ENCODE assay signal across 22 cellular contexts in the genomic region with DNA sequence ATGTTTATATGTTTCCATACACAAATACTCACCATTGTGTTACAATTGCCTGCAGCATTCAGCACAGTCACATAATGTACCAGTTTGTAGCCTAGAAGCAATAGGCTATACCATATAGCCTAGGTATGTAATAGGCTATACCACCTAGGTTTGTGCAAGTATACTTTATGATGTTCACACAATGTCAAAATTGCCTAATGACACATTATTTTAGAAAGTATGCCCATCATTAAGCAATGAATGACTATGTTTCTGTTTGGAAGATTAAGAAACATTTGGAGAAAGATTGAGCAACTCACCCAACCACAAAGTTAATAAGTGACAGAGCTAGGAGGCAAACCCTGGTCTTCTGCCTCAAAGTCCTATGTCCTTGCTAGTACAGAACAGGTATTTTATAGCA.
DNase-seq lines count a peak whose midpoint lies in the region; ATAC-seq and TF ChIP-seq lines count a peak whose summit lies in the region.
"Had no signal": no experiment of that assay in that cellular context is flagged by ENCODE, and none has a peak within 500 bp of the region (broad histone marks: within the 10 kb centered on the region; RNA-seq: fewer than 3 reads in every experiment).

No MANE protein-coding gene starts in this region.

- intact Hi-C loops in MCF 10A (cut with micrococcal nuclease) (loop anchor here (10.0 kb wide), 1 partner anchor 337 kb away; no protein-coding TSS in a partner anchor), breast epithelium (cut with DNase I; ENCODE audit: low total_unique reads) (no loop called here)

- CTCF ChIA-PET in MCF 10A (lab: Yijun Ruan, JAX), result interaction anchor here (0.6 kb wide), 1 partner anchor 176 kb away, joined by 3 read pairs; no protein-coding TSS in a partner anchor

- H3K27ac ChIP-seq in breast epithelium (no peak overlapping the region), RWPE2 (ENCODE audit: poor library complexity, severe bottlenecking) (peak overlapping the region; percentile 42), caudate nucleus (ENCODE audit: low read depth, low read length) (no peak overlapping the region)
- H3K27ac ChIP-seq: body of pancreas, heart left ventricle, right atrium auricular region, upper lobe of left lung, VCaP had no signal

- ATAC-seq in RWPE2 (ENCODE audit: low read depth) (peak; percentile 48), GM18909 (IDR thresholded peaks at IDR 0.05; ENCODE audit: poor library complexity, unreplicated experiment) (no peak)
- ATAC-seq: body of pancreas; effector memory CD8-positive, alpha-beta T cell; heart left ventricle; left cardiac atrium had no signal

- H3K9me3 ChIP-seq in breast epithelium (peaks cover 0 to 5% of the 10 kb centered on the region in 2 donors), RWPE2 (ENCODE audit: severe bottlenecking) (no peaks in the 10 kb centered on the region)
- H3K9me3 ChIP-seq: body of pancreas, upper lobe of left lung had no signal

- TF ChIP-seq CTCF in MCF 10A (IDR thresholded peaks at IDR 0.05; ENCODE audit: unreplicated experiment) (no peak), breast epithelium (IDR thresholded peaks at IDR 0.05) (no peak), RWPE2 (IDR thresholded peaks at IDR 0.05; ENCODE audit: poor library complexity, severe bottlenecking) (no peak), type B pancreatic cell (conservative IDR thresholded peaks at IDR 0.05) (no peak)

- POLR2A ChIA-PET in MCF 10A (lab: Yijun Ruan, JAX), result interaction anchor here (0.9 to 1.4 kb wide), 2 partner anchors 9 to 51 kb away, joined by 3 read pairs; no protein-coding TSS in a partner anchor

- H3K36me3 Mint-ChIP-seq in MCF 10A (ENCODE audit: insufficient read depth, unreplicated experiment) (peaks cover 6% of the 10 kb centered on the region), type B pancreatic cell (no peaks in the 10 kb centered on the region)
- H3K36me3 Mint-ChIP-seq: naive B cell had no signal

- H3K4me1 ChIP-seq in breast epithelium, result no peaks in the 10 kb centered on the region
- H3K4me1 ChIP-seq in RWPE2 (ENCODE audit: insufficient read depth, poor library complexity, severe bottlenecking), result peaks cover 24% of the 10 kb centered on the region
- H3K4me1 ChIP-seq: body of pancreas, heart left ventricle, right atrium auricular region, upper lobe of left lung had no signal

- no peak overlapping the region for H3K27ac Mint-ChIP-seq in MCF 10A (ENCODE audit: low read depth, unreplicated experiment)
- no peak overlapping the region for H3K27ac Mint-ChIP-seq in type B pancreatic cell
- H3K27ac Mint-ChIP-seq: effector memory CD8-positive, alpha-beta T cell; H9; naive B cell had no signal

- H3K4me1 Mint-ChIP-seq in MCF 10A (ENCODE audit: insufficient read depth, unreplicated experiment) (peaks cover 36% of the 10 kb centered on the region), type B pancreatic cell (ENCODE audit: unreplicated experiment) (no peaks in the 10 kb centered on the region)
- H3K4me1 Mint-ChIP-seq: naive B cell had no signal

- H3K27me3 Mint-ChIP-seq in MCF 10A (ENCODE audit: insufficient read depth, unreplicated experiment), result no peaks in the 10 kb centered on the region
- no peaks in the 10 kb centered on the region for H3K27me3 Mint-ChIP-seq in type B pancreatic cell
- H3K27me3 Mint-ChIP-seq: effector memory CD8-positive, alpha-beta T cell; naive B cell had no signal

- H3K36me3 ChIP-seq in breast epithelium (no peaks in the 10 kb centered on the region), RWPE2 (ENCODE audit: low read depth) (no peaks in the 10 kb centered on the region)
- H3K36me3 ChIP-seq: heart left ventricle, right atrium auricular region, upper lobe of left lung had no signal

- DNase-seq in MCF 10A (ENCODE audit: unreplicated experiment), result peak; percentile 80
- no peak for DNase-seq in breast epithelium (ENCODE audit: low spot score in 2 of 2)
- no peak for DNase-seq in RWPE2 (ENCODE audit: low spot score)
- peak; percentile 39 for DNase-seq in glomerular visceral epithelial cell (ENCODE audit: extremely low spot score)
- DNase-seq in caudate nucleus (lab: John Stamatoyannopoulos, UW), result no peak
- no peak for DNase-seq in stimulated activated CD4-positive, alpha-beta T cell treated with anti-CD3 and anti-CD28 coated beads, Interleukin-4, amount 100 ng/mL, for 24 hours
- no peak for DNase-seq in type B pancreatic cell (ENCODE audit: extremely low spot score, unreplicated experiment)
- DNase-seq: activated gamma-delta T cell; body of pancreas; effector memory CD8-positive, alpha-beta T cell; H9; heart left ventricle; KG1; left cardiac atrium; naive B cell; NCI-H146; NCI-H446 treated with DMSO at 0.1 percent for 48 hours; stimulated activated CD4-positive, alpha-beta T cell treated with anti-CD3 and anti-CD28 coated beads, Interleukin-4, amount 100 ng/mL, for 1 hour; upper lobe of left lung had no signal

- H3K4me3 Mint-ChIP-seq in MCF 10A (ENCODE audit: unreplicated experiment), result no peak overlapping the region
- no peak overlapping the region for H3K4me3 Mint-ChIP-seq in type B pancreatic cell
- H3K4me3 Mint-ChIP-seq: effector memory CD8-positive, alpha-beta T cell; H9; naive B cell had no signal

- TF ChIP-seq POLR2A in breast epithelium (IDR thresholded peaks at IDR 0.05), result no peak

- BruUV-seq in MCF 10A (replicated peaks; lab: Mats Ljungman, UMichigan), result no TSS peak

- H3K27me3 ChIP-seq in breast epithelium, result no peaks in the 10 kb centered on the region
- H3K27me3 ChIP-seq in RWPE2 (ENCODE audit: insufficient read depth, poor library complexity, severe bottlenecking), result no peaks in the 10 kb centered on the region
- H3K27me3 ChIP-seq: body of pancreas, right atrium auricular region, upper lobe of left lung had no signal

- H3K9me3 Mint-ChIP-seq in MCF 10A (ENCODE audit: unreplicated experiment) (peaks cover 29% of the 10 kb centered on the region), type B pancreatic cell (no peaks in the 10 kb centered on the region)
- H3K9me3 Mint-ChIP-seq: effector memory CD8-positive, alpha-beta T cell had no signal

- H3K4me3 ChIP-seq in breast epithelium (no peak overlapping the region), RWPE2 (ENCODE audit: severe bottlenecking) (no peak overlapping the region)
- H3K4me3 ChIP-seq: body of pancreas, heart left ventricle, right atrium auricular region, upper lobe of left lung had no signal

Comparison
In these comparisons a context has a peak if more than half of its experiments do, and no peak if none do; other contexts are left out.
1. DNase-seq: peak in MCF 10A (single experiment) and glomerular visceral epithelial cell (single experiment); none in breast epithelium (0 of 2), RWPE2 (single experiment), caudate nucleus (0 of 61), stimulated activated CD4-positive, alpha-beta T cell treated with anti-CD3 and anti-CD28 coated beads, Interleukin-4, amount 100 ng/mL, for 24 hours (single experiment) and type B pancreatic cell (single experiment).